27 cellular contexts compared by ENCODE assay signal in the genomic region with DNA sequence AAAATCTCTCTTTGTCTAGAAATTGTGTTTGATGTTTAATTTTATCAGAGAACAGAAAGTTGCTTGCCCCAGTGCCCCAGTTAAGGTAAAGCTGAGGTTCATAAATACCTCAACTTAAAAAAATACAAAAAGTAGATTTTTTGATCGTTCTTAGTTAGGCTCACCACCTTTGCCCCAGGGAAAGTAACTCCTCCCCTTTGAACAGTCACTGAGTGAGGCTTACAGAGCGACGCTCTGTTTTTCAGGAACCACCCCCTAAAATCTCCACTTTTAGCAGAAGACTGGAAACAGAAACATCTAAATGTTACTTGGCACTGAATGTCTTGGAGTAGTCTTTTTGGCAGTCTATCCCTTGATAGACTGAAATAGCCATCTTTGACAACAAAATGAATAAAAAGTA. TPM values are rescaled to one million over a fixed set of nuclear protein-coding genes. Genes with fewer than 3 reads are reported as not detected.
DNase-seq lines count a peak whose midpoint lies in the region; ATAC-seq, FAIRE-seq and TF ChIP-seq lines count a peak whose summit lies in the region.
"Had no signal": no experiment of that assay in that cellular context is flagged by ENCODE, and none has a peak within 500 bp of the region (broad histone marks: within the 10 kb centered on the region; RNA-seq: fewer than 3 reads in every experiment).

No MANE protein-coding gene starts in this region.

- H4K20me1 ChIP-seq in HepG2 (ENCODE audit: insufficient read depth, low read length), result no peaks in the 10 kb centered on the region

- TF ChIP-seq EP300 in HepG2 (IDR thresholded peaks at IDR 0.05; ENCODE audit: low read depth in 2 of 2, low read length in 2 of 2) (no peak), HepG2 (CRISPR knock-in tag; IDR thresholded peaks at IDR 0.05; ENCODE audit: borderline replicate concordance) (no peak)

- H3K27me3 ChIP-seq in right lobe of liver, result no peaks in the 10 kb centered on the region
- no peaks in the 10 kb centered on the region for H3K27me3 ChIP-seq in HepG2 (ENCODE audit: control insufficient read depth in 1 of 2, insufficient read depth in 2 of 2, low read length in 2 of 2)
- H3K27me3 ChIP-seq: breast epithelium, colonic mucosa, esophagus squamous epithelium, right atrium auricular region, testis, uterus had no signal

- H3K4me3 ChIP-seq in right lobe of liver (no peak overlapping the region), HepG2 (replicated peaks in 1 of 3; ENCODE audit: insufficient read depth in 1 of 3, low read depth in 2 of 3, low read length in 3 of 3) (no peak overlapping the region), fibroblast of mammary gland (ENCODE audit: control insufficient read depth, low read depth, low read length) (no peak overlapping the region)
- H3K4me3 ChIP-seq: breast epithelium, colonic mucosa, esophagus squamous epithelium, right atrium auricular region, testis, uterus had no signal

- POLR2A ChIA-PET in HepG2 (lab: Yijun Ruan, JAX), result no interaction called here

- ATAC-seq in right lobe of liver (peak; percentile 45 to 59 (median 50)), HepG2 (no peak), HG02588 (IDR thresholded peaks at IDR 0.05; ENCODE audit: unreplicated experiment) (no peak), HG02938 (IDR thresholded peaks at IDR 0.05; ENCODE audit: unreplicated experiment) (no peak)

- no peaks in the 10 kb centered on the region for H3K36me3 ChIP-seq in right lobe of liver
- H3K36me3 ChIP-seq in HepG2 (replicated peaks in 1 of 2; ENCODE audit: control insufficient read depth in 1 of 2, insufficient read depth in 2 of 2, low read length in 2 of 2), result no peaks in the 10 kb centered on the region
- H3K36me3 ChIP-seq: breast epithelium, colonic mucosa, esophagus squamous epithelium, right atrium auricular region, uterus had no signal

- no peak overlapping the region for H3K9ac ChIP-seq in HepG2 (ENCODE audit: insufficient read depth, low read depth, low read length)
- H3K9ac ChIP-seq: parathyroid adenoma had no signal

- in situ Hi-C loops in HepG2 (cut with HindIII; ENCODE audit: extremely low pct_ligation_motif_present, low pct_unique_long_range_greater_than_20kb) (no loop called here), SK-MEL-5 (cut with HindIII; ENCODE audit: low pct_unique_long_range_greater_than_20kb, low sequenced_read_pairs) (no loop called here)

- 40% methylated on average over 3 of the region's 3 CpGs for WGBS in right lobe of liver (ENCODE audit: insufficient coverage, low coverage, low lambda C conversion rate, missing lambda C conversion rate)
- 92% methylated on average over 3 of the region's 3 CpGs for WGBS in HepG2 (ENCODE audit: low lambda C conversion rate)

- no peaks in the 10 kb centered on the region for H3K79me2 ChIP-seq in HepG2 (ENCODE audit: insufficient read depth, low read length)
- H3K79me2 ChIP-seq: parathyroid adenoma had no signal

- TF ChIP-seq RAD21 in HepG2 (CRISPR knock-in tag; IDR thresholded peaks at IDR 0.05), result no peak

- H2AFZ ChIP-seq in HepG2 (ENCODE audit: low read length), result no peak overlapping the region
- H2AFZ ChIP-seq: parathyroid adenoma had no signal

- TF ChIP-seq POLR2A in right lobe of liver (IDR thresholded peaks at IDR 0.05), result no peak
- no peak for TF ChIP-seq POLR2A in HepG2 (IDR thresholded peaks at IDR 0.05; ENCODE audit: insufficient read depth in 1 of 2, low read depth in 2 of 2, low read length in 2 of 2)

- intact Hi-C loops in right lobe of liver (cut with DNase I) (no loop called here), HepG2 (cut with micrococcal nuclease; ENCODE audit: unreplicated experiment) (no loop called here)

- H3K4me1 ChIP-seq in right lobe of liver (no peaks in the 10 kb centered on the region), HepG2 (ENCODE audit: insufficient read depth, low read length) (no peaks in the 10 kb centered on the region)
- H3K4me1 ChIP-seq: breast epithelium, colonic mucosa, esophagus squamous epithelium, parathyroid adenoma, right atrium auricular region, uterus had no signal

- DNase-seq in right lobe of liver, result no peak
- no peak for DNase-seq in HepG2 (ENCODE audit: low spot score)
- peak; percentile 13 for DNase-seq in SK-MEL-5 (ENCODE audit: low read depth, low spot score)
- peak; percentile 21 for DNase-seq in fibroblast of mammary gland (ENCODE audit: low read depth)
- no peak for DNase-seq in stimulated activated CD4-positive, alpha-beta T cell treated with anti-CD3 and anti-CD28 coated beads, Interleukin-2, amount 100 ng/mL, for 48 hours
- DNase-seq in stimulated activated CD4-positive, alpha-beta T cell treated with anti-CD3 and anti-CD28 coated beads, Interleukin-15, amount 100 ng/mL, for 24 hours, result no peak
- DNase-seq: activated CD8-positive, alpha-beta memory T cell treated with anti-CD3 and anti-CD28 coated beads for 24 hours; activated naive CD4-positive, alpha-beta T cell treated with Interleukin-2 at 50 U/mL for 16 hours; activated T-cell treated with anti-CD3 and anti-CD28 coated beads, Interleukin-2, amount 50 U/mL, for 1 hour; amniotic stem cell; C1 segment of cervical spinal cord; colonic mucosa; EL; esophagus squamous epithelium; HCEC 1CT; NCI-H2171; NCI-H526 treated with DMSO at 0.1 percent for 48 hours; stimulated activated naive CD4-positive, alpha-beta T cell treated with Interleukin-2 at 50 U/mL for 16 hours; testis; uterus had no signal

- H3K27ac ChIP-seq in right lobe of liver (no peak overlapping the region), HepG2 (ENCODE audit: extremely low read length, insufficient read depth, low read length) (no peak overlapping the region)
- H3K27ac ChIP-seq: breast epithelium, colonic mucosa, esophagus squamous epithelium, parathyroid adenoma, right atrium auricular region, testis, uterus had no signal

- H3K4me2 ChIP-seq in HepG2 (ENCODE audit: low read depth, low read length), result no peak overlapping the region

- no TSS peak for BruUV-seq in HepG2 (replicated peaks; lab: Mats Ljungman, UMichigan)

- H3K9me3 ChIP-seq in right lobe of liver (no peaks in the 10 kb centered on the region), HepG2 (ENCODE audit: low read length) (no peaks in the 10 kb centered on the region)
- H3K9me3 ChIP-seq: breast epithelium, colonic mucosa, esophagus squamous epithelium, right atrium auricular region, testis, uterus had no signal

- TF ChIP-seq CTCF in right lobe of liver (IDR thresholded peaks at IDR 0.05), result no peak
- no peak for TF ChIP-seq CTCF in HepG2 (CRISPR knock-in tag; IDR thresholded peaks at IDR 0.05)
- TF ChIP-seq CTCF in fibroblast of mammary gland (conservative IDR thresholded peaks at IDR 0.05; ENCODE audit: control insufficient read depth, insufficient read depth, low read depth, low read length), result no peak

- CTCF ChIA-PET in HepG2 (lab: Yijun Ruan, JAX; ENCODE audit: low intra/inter-chr PET ratio, low total read pairs), result no interaction called here

- FAIRE-seq in HepG2 (lab: Jason Lieb, UNC), result no peak
- FAIRE-seq: D721Med, islet of Langerhans had no signal

TF ChIP-seq in HepG2, 621 proteins besides CTCF, POLR2A, EP300 and RAD21 (continues in another document):
- TF ChIP-seq ZNF768 (CRISPR knock-in tag; IDR thresholded peaks at IDR 0.05), result no peak
- no peak for TF ChIP-seq RELA (CRISPR knock-in tag; IDR thresholded peaks at IDR 0.05)
- TF ChIP-seq, protein P1, sequence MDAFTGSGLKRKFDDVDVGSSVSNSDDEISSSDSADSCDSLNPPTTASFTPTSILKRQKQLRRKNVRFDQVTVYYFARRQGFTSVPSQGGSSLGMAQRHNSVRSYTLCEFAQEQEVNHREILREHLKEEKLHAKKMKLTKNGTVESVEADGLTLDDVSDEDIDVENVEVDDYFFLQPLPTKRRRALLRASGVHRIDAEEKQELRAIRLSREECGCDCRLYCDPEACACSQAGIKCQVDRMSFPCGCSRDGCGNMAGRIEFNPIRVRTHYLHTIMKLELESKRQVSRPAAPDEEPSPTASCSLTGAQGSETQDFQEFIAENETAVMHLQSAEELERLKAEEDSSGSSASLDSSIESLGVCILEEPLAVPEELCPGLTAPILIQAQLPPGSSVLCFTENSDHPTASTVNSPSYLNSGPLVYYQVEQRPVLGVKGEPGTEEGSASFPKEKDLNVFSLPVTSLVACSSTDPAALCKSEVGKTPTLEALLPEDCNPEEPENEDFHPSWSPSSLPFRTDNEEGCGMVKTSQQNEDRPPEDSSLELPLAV (CRISPR knock-in tag; conservative IDR thresholded peaks at IDR 0.05; ENCODE audit: low read depth), result no peak
- TF ChIP-seq ZMYM4 (CRISPR knock-in tag; IDR thresholded peaks at IDR 0.05), result no peak

RNA-seq across cellular contexts. Expression of a gene that starts 24.9 kb away (rescaled TPM):
- total RNA-seq in right lobe of liver (1 to 10 TPM in 2 of 6 experiments, under 1 TPM in 4; 0.20 to 2.3 (median 0.45) TPM), HepG2 (2016; rRNA removed; fragmentation: Illumina TruSeq; extraction: Trizol) (11.8 and 17.4 TPM in 2 replicates)
- 2.2 and 2.6 TPM in 2 replicates for total RNA-seq in HepG2 (2016; cell fraction: cytosol; rRNA removed; fragmentation: Illumina TruSeq; extraction: Trizol; ENCODE audit: low read depth)
- total RNA-seq in HepG2 (2016; cell fraction: insoluble cytoplasmic fraction; rRNA removed; fragmentation: Illumina TruSeq; extraction: Trizol), result 10.5 and 15.0 TPM in 2 replicates
- total RNA-seq in HepG2 (2016; cell fraction: membrane; rRNA removed; fragmentation: Illumina TruSeq; extraction: Trizol), result 3.6 and 3.8 TPM in 2 replicates
- total RNA-seq in HepG2 (2016; cell fraction: nucleus; rRNA removed; fragmentation: Illumina TruSeq; extraction: Trizol), result 12.3 and 13.7 TPM in 2 replicates
- polyA plus RNA-seq in HepG2 (2011; rRNA removed), result 2.8 and 5.1 TPM in 2 replicates
- polyA plus RNA-seq in HepG2 (2011; cell fraction: cytosol; rRNA removed), result 1.1 and 1.5 TPM in 2 replicates
- polyA plus RNA-seq in HepG2 (2011; cell fraction: nucleus; rRNA removed), result 2.3 and 2.9 TPM in 2 replicates
- polyA plus RNA-seq in HepG2 (2012), result 0.87 and 4.0 TPM in 2 replicates
- polyA plus RNA-seq in HepG2 (2016; cell fraction: cytosol; fragmentation: Illumina TruSeq; extraction: Trizol; ENCODE audit: low read depth), result 0.60 and 0.83 TPM in 2 replicates
- polyA plus RNA-seq in HepG2 (2016; cell fraction: insoluble cytoplasmic fraction; fragmentation: Illumina TruSeq; extraction: Trizol; ENCODE audit: low read depth), result 14.9 and 15.0 TPM in 2 replicates
- polyA plus RNA-seq in HepG2 (2016; cell fraction: membrane; fragmentation: Illumina TruSeq; extraction: Trizol; ENCODE audit: low read depth), result 1.5 and 1.7 TPM in 2 replicates
- polyA plus RNA-seq in HepG2 (2016; cell fraction: nucleus; fragmentation: Illumina TruSeq; extraction: Trizol; ENCODE audit: insufficient read depth, low read depth), result 15.5 and 15.9 TPM in 2 replicates
- 4.0 and 28.3 TPM in 2 replicates for polyA minus RNA-seq in HepG2 (2011; rRNA and poly(A)+ RNA removed; ENCODE audit: low replicate concordance)
- 2.6 and 3.3 TPM in 2 replicates for polyA minus RNA-seq in HepG2 (2011; cell fraction: cytosol; rRNA and poly(A)+ RNA removed)
- 4.2 and 5.9 TPM in 2 replicates for polyA minus RNA-seq in HepG2 (2011; cell fraction: nucleus; rRNA and poly(A)+ RNA removed)
- 41.3 and 41.9 TPM in 2 replicates for total RNA-seq in SK-MEL-5 (2014; rRNA removed; shearing (Covaris generic))
- 14.4 and 14.7 TPM in 2 replicates for polyA plus RNA-seq in SK-MEL-5 (2015; cell fraction: cytosol; rRNA removed)
- polyA plus RNA-seq in SK-MEL-5 (2015; cell fraction: nucleus; rRNA removed), result 30.6 and 42.1 TPM in 2 replicates

Comparison
In these comparisons a context has a peak if more than half of its experiments do, and no peak if none do; other contexts are left out.
1. ATAC-seq: peak in right lobe of liver (4 of 4); none in HepG2 (single experiment), HG02588 (single experiment) and HG02938 (single experiment).
2. DNase-seq: peak in SK-MEL-5 (single experiment) and fibroblast of mammary gland (single experiment); none in right lobe of liver (0 of 3), HepG2 (single experiment), stimulated activated CD4-positive, alpha-beta T cell treated with anti-CD3 and anti-CD28 coated beads, Interleukin-2, amount 100 ng/mL, for 48 hours (0 of 2) and stimulated activated CD4-positive, alpha-beta T cell treated with anti-CD3 and anti-CD28 coated beads, Interleukin-15, amount 100 ng/mL, for 24 hours (single experiment).